ENCODE assay signal across 16 cellular contexts in the genomic region with DNA sequence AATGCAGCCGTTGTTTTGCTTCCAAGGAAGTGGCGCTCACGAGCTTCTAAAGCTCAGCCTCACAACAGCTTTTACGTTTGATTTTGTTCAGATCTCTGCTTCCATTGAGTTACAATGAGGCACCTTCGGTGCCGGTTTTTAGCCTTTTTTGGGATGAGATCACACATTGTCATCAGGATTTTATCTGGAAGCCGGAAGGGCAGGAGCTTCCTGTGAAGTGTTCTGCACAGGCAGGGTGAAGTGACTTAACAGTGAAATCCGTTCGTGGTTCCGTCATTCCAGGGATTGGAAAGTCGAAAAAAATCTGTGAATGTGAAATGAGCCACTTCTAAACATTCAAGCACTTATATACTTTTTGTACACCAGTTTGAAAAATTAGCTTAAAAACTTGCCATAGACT.
"Had no signal": no experiment of that assay in that cellular context is flagged by ENCODE, and none has a peak within 500 bp of the region (broad histone marks: within the 10 kb centered on the region; RNA-seq: fewer than 3 reads in every experiment).

No MANE protein-coding gene starts in this region.

- FAIRE-seq: endometrium, pancreas, small intestine had no signal

- H3K4me1 ChIP-seq: pancreas, suprapubic skin had no signal

- H3K9me3 ChIP-seq: pancreas, suprapubic skin had no signal

- H3K4me3 ChIP-seq: pancreas, suprapubic skin had no signal

- H3K27me3 ChIP-seq: pancreas, suprapubic skin had no signal

- H3K36me3 ChIP-seq: pancreas, suprapubic skin had no signal

- H3K27ac ChIP-seq: pancreas, suprapubic skin had no signal

- DNase-seq: activated CD4-positive, alpha-beta T cell treated with anti-CD3 and anti-CD28 coated beads, Interleukin-2, amount 50 U/mL, for 1 hour; activated CD8-positive, alpha-beta memory T cell treated with anti-CD3 and anti-CD28 coated beads for 24 hours; activated naive CD4-positive, alpha-beta T cell treated with Interleukin-2 at 50 U/mL for 16 hours; anterior cingulate cortex; kidney glomerular epithelial cell; midbrain; pancreas; small intestine; stimulated activated CD4-positive, alpha-beta T cell treated with anti-CD3 and anti-CD28 coated beads, Interleukin-4, amount 100 ng/mL, for 4 hours; stimulated activated CD8-positive, alpha-beta memory T cell treated with anti-CD3 and anti-CD28 coated beads, Interleukin-4, amount 100 ng/mL, for 48 hours; stimulated activated naive CD4-positive, alpha-beta T cell treated with Interleukin-2 at 50 U/mL for 16 hours; trophoblast cell had no signal

- ATAC-seq: activated CD4-positive, CD25-positive, alpha-beta regulatory T cell treated with anti-CD3 and anti-CD28 coated beads, Interleukin-2, amount 50 U/mL, for 24 hours; esophagus mucosa; pancreas had no signal
